ENCODE assay signal across 26 cellular contexts in the genomic region with DNA sequence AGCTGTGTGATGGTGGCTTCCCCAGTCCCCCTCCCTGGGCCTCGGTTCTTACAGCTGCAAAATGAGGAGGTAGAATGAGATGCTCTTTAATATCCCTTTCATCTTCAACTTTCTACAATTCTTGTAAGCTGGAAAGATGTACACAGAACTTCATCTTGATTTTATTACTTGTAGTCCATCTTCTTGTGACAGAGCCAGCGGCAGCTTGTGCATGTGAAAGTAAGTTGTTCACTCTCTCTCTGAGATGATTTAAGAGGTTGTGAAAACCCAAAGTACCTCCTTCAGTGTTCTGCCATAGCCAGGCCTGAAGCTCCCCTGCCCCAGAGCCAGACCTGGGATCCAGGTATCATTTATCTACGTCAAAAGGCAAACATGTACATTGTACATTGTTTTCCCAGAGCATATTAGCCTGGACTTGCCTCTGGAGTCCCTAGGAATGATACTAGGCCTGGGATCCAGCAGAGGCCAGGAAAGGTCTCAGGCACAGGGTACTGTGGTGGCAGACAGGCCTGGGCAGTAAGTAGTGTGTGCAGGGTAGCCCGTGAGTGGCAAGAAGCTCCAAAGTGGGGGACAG. TPM values are rescaled to one million over a fixed set of nuclear protein-coding genes. Genes with fewer than 3 reads are reported as not detected.
DNase-seq lines count a peak whose midpoint lies in the region; ATAC-seq, FAIRE-seq and TF ChIP-seq lines count a peak whose summit lies in the region.
"Had no signal": no experiment of that assay in that cellular context is flagged by ENCODE, and none has a peak within 500 bp of the region (broad histone marks: within the 10 kb centered on the region; RNA-seq: fewer than 3 reads in every experiment).

No MANE protein-coding gene starts in this region.

- peak overlapping the region; percentile 94 for H3K27ac ChIP-seq in A673 (ENCODE audit: low read depth, low read length, poor library complexity, severe bottlenecking)
- H3K27ac ChIP-seq in right atrium auricular region: no peak overlapping the region
- H3K27ac ChIP-seq: GM23248, KMS-11, left lung, neutrophil had no signal

- no peak for TF ChIP-seq POLR2A in GM12891 (IDR thresholded peaks at IDR 0.05; ENCODE audit: low read depth, low read length)

- no peaks in the 10 kb centered on the region for H3K9me3 ChIP-seq in A673 (ENCODE audit: low read depth, low read length, poor library complexity, severe bottlenecking)
- H3K9me3 ChIP-seq in right atrium auricular region: no peaks in the 10 kb centered on the region
- H3K9me3 ChIP-seq: left lung, neutrophil, SK-N-SH had no signal

- no TSS peak for BruUV-seq in A673 (replicated peaks; lab: Mats Ljungman, UMichigan)

- ATAC-seq in HG03432 (IDR thresholded peaks at IDR 0.05; ENCODE audit: unreplicated experiment): no peak
- ATAC-seq: effector memory CD8-positive, alpha-beta T cell; left lung had no signal

- H3K4me1 Mint-ChIP-seq in brain (peaks cover 19% of the 10 kb centered on the region), nephron progenitor cell (peaks cover 45% of the 10 kb centered on the region)

- intact Hi-C loops in A673 (cut with micrococcal nuclease; ENCODE audit: unreplicated experiment): no loop called here

- H3K27me3 Mint-ChIP-seq in brain (peaks cover 4% of the 10 kb centered on the region), nephron progenitor cell (ENCODE audit: low read depth, poor library complexity) (peaks cover 41% of the 10 kb centered on the region)
- H3K27me3 Mint-ChIP-seq: activated naive CD8-positive, alpha-beta T cell treated with anti-CD3 and anti-CD28 coated beads for 36 hours; effector memory CD8-positive, alpha-beta T cell had no signal

- POLR2A ChIA-PET in A673 (lab: Charles Lee; ENCODE audit: low non-redundant PET): no interaction called here

- CTCF ChIA-PET in A673 (lab: Charles Lee): no interaction called here

- H3K4me3 ChIP-seq in A673 (ENCODE audit: low read depth, low read length, poor library complexity, severe bottlenecking): no peak overlapping the region
- H3K4me3 ChIP-seq in right atrium auricular region: no peak overlapping the region
- H3K4me3 ChIP-seq: GM23248, left lung had no signal

- TF ChIP-seq CTCF in A673 (conservative IDR thresholded peaks at IDR 0.05; ENCODE audit: low read depth, low read length) (no peak), brain (conservative IDR thresholded peaks at IDR 0.05) (no peak), nephron progenitor cell (IDR thresholded peaks at IDR 0.05) (no peak), right atrium auricular region (IDR thresholded peaks at IDR 0.05) (no peak)

- peak; percentile 5 for FAIRE-seq in GM12891 (lab: Jason Lieb, UNC)
- FAIRE-seq: urothelium cell line had no signal

- H3K36me3 ChIP-seq in A673 (ENCODE audit: insufficient read depth, low read length, poor library complexity, severe bottlenecking) (no peaks in the 10 kb centered on the region), right atrium auricular region (no peaks in the 10 kb centered on the region)
- H3K36me3 ChIP-seq: left lung, neutrophil had no signal

- H3K9me3 Mint-ChIP-seq in brain (peaks cover 0 to 6% (median 0%) of the 10 kb centered on the region in 5 experiments), nephron progenitor cell (no peaks in the 10 kb centered on the region)
- H3K9me3 Mint-ChIP-seq: activated naive CD8-positive, alpha-beta T cell treated with anti-CD3 and anti-CD28 coated beads for 36 hours; CD14-positive monocyte; effector memory CD8-positive, alpha-beta T cell had no signal

- H3K4me3 Mint-ChIP-seq in brain: peak overlapping the region in 1 of 5 experiments; percentile 63
- H3K4me3 Mint-ChIP-seq in nephron progenitor cell: no peak overlapping the region
- H3K4me3 Mint-ChIP-seq: activated naive CD8-positive, alpha-beta T cell treated with anti-CD3 and anti-CD28 coated beads for 36 hours; CD14-positive monocyte; effector memory CD8-positive, alpha-beta T cell had no signal

- no peak for DNase-seq in A673 (ENCODE audit: low spot score)
- DNase-seq in GM12891 (ENCODE audit: insufficient read length, low spot score): no peak
- DNase-seq in nephron progenitor cell: no peak
- DNase-seq in right atrium auricular region (ENCODE audit: low spot score): no peak
- no peak for DNase-seq in HUDEP-2 (lab: John Stamatoyannopoulos, UW; ENCODE audit: unreplicated experiment in 76 of 76)
- DNase-seq in SKM-1 treated with dmso at 0.1 percent for 144 hours (lab: John Stamatoyannopoulos, UW; ENCODE audit: unreplicated experiment): no peak
- DNase-seq: activated CD4-positive, CD25-positive, alpha-beta regulatory T cell treated with anti-CD3 and anti-CD28 coated beads, Interleukin-2, amount 50 U/mL, for 72 hours; activated naive CD8-positive, alpha-beta T cell treated with anti-CD3 and anti-CD28 coated beads for 36 hours; effector memory CD8-positive, alpha-beta T cell; GDM1; GM23248; left lung; NCI-H2029; NCI-H446 treated with DMSO at 0.1 percent for 48 hours; SK-N-SH; stimulated activated CD4-positive, alpha-beta T cell treated with anti-CD3 and anti-CD28 coated beads, Interleukin-12 subunit alpha, Interleukin-12 subunit beta, amount 100 ng/mL, for 4 hours; T1000 had no signal

- peak overlapping the region in 3 of 5 experiments; percentile 31 to 70 (median 53) for H3K27ac Mint-ChIP-seq in brain
- peak overlapping the region; percentile 45 for H3K27ac Mint-ChIP-seq in nephron progenitor cell
- H3K27ac Mint-ChIP-seq: activated naive CD8-positive, alpha-beta T cell treated with anti-CD3 and anti-CD28 coated beads for 36 hours; CD14-positive monocyte had no signal

- H3K36me3 Mint-ChIP-seq in brain: no peaks in the 10 kb centered on the region
- no peaks in the 10 kb centered on the region for H3K36me3 Mint-ChIP-seq in nephron progenitor cell (ENCODE audit: low read depth)
- H3K36me3 Mint-ChIP-seq: activated naive CD8-positive, alpha-beta T cell treated with anti-CD3 and anti-CD28 coated beads for 36 hours; CD14-positive monocyte had no signal

- peaks cover 31% of the 10 kb centered on the region for H3K4me1 ChIP-seq in A673 (ENCODE audit: insufficient read depth, low read length, poor library complexity, severe bottlenecking)
- H3K4me1 ChIP-seq in right atrium auricular region: peaks cover 0 to 8% of the 10 kb centered on the region in 2 donors

- no peaks in the 10 kb centered on the region for H3K27me3 ChIP-seq in A673 (replicated peaks; ENCODE audit: insufficient read depth, low read depth, low read length, poor library complexity)
- no peaks in the 10 kb centered on the region for H3K27me3 ChIP-seq in right atrium auricular region
- H3K27me3 ChIP-seq: left lung, neutrophil had no signal

TF ChIP-seq in GM12891, 5 proteins besides CTCF, POLR2A, EP300 and RAD21:
- TF ChIP-seq POU2F2 (IDR thresholded peaks at IDR 0.05; ENCODE audit: low read depth, low read length): no peak
- no peak for TF ChIP-seq TAF1 (IDR thresholded peaks at IDR 0.05; ENCODE audit: low read depth, low read length)
- TF ChIP-seq POLR2AphosphoS5 (IDR thresholded peaks at IDR 0.05; ENCODE audit: low read depth, low read length): no peak
- no peak for TF ChIP-seq SPI1 (IDR thresholded peaks at IDR 0.05; ENCODE audit: low read depth, low read length)
- TF ChIP-seq PAX5 (IDR thresholded peaks at IDR 0.05; ENCODE audit: insufficient read depth, low read length, severe bottlenecking): no peak
TF ChIP-seq in GM12891: peak in this region for 0.

RNA-seq across cellular contexts. Expression of a gene that starts 3.3 kb away (rescaled TPM):
- total RNA-seq in A673 (2021) (0.21 TPM in 1 of 2 replicates, not detected in the other), right atrium auricular region (1 to 10 TPM in 1 of 2 donors, not detected in 1; 1.1 TPM)
- polyA plus RNA-seq in GM12891 (2012; ENCODE audit: low read depth, missing spikeins): 0.19 TPM
- not detected for polyA plus RNA-seq in brain (ENCODE audit: insufficient read depth, low read depth, low replicate concordance)
- total RNA-seq: activated CD8-positive, alpha-beta memory T cell treated with anti-CD3 and anti-CD28 coated beads for 36 hours; activated naive CD8-positive, alpha-beta T cell treated with anti-CD3 and anti-CD28 coated beads for 36 hours; GM23248; left lung; pulmonary artery endothelial cell; RPMI7951 had no signal
- polyA plus RNA-seq: CD14-positive monocyte, GM23248 had no signal

RNA-seq across cellular contexts. Expression of a gene that starts 46.8 kb away (rescaled TPM):
- total RNA-seq in A673 (2021) (1,533 and 1,602 TPM in 2 replicates), right atrium auricular region (100 to 1,000 TPM; 133 to 190 TPM)
- 428 TPM for polyA plus RNA-seq in GM12891 (2012; ENCODE audit: low read depth, missing spikeins)
- polyA plus RNA-seq in brain (ENCODE audit: insufficient read depth, low read depth, low replicate concordance): 230 TPM
